Comparison of ENCODE assay signal across 1 cellular context in genomic region chr5:180844432-180844831, GRCh38.
TF ChIP-seq lines count a peak whose summit lies in the region.

No MANE protein-coding gene starts in this region.

TF ChIP-seq in GM23338, 12 proteins besides CTCF, POLR2A, EP300 and RAD21 (continued from another document):
- TF ChIP-seq, protein P1, sequence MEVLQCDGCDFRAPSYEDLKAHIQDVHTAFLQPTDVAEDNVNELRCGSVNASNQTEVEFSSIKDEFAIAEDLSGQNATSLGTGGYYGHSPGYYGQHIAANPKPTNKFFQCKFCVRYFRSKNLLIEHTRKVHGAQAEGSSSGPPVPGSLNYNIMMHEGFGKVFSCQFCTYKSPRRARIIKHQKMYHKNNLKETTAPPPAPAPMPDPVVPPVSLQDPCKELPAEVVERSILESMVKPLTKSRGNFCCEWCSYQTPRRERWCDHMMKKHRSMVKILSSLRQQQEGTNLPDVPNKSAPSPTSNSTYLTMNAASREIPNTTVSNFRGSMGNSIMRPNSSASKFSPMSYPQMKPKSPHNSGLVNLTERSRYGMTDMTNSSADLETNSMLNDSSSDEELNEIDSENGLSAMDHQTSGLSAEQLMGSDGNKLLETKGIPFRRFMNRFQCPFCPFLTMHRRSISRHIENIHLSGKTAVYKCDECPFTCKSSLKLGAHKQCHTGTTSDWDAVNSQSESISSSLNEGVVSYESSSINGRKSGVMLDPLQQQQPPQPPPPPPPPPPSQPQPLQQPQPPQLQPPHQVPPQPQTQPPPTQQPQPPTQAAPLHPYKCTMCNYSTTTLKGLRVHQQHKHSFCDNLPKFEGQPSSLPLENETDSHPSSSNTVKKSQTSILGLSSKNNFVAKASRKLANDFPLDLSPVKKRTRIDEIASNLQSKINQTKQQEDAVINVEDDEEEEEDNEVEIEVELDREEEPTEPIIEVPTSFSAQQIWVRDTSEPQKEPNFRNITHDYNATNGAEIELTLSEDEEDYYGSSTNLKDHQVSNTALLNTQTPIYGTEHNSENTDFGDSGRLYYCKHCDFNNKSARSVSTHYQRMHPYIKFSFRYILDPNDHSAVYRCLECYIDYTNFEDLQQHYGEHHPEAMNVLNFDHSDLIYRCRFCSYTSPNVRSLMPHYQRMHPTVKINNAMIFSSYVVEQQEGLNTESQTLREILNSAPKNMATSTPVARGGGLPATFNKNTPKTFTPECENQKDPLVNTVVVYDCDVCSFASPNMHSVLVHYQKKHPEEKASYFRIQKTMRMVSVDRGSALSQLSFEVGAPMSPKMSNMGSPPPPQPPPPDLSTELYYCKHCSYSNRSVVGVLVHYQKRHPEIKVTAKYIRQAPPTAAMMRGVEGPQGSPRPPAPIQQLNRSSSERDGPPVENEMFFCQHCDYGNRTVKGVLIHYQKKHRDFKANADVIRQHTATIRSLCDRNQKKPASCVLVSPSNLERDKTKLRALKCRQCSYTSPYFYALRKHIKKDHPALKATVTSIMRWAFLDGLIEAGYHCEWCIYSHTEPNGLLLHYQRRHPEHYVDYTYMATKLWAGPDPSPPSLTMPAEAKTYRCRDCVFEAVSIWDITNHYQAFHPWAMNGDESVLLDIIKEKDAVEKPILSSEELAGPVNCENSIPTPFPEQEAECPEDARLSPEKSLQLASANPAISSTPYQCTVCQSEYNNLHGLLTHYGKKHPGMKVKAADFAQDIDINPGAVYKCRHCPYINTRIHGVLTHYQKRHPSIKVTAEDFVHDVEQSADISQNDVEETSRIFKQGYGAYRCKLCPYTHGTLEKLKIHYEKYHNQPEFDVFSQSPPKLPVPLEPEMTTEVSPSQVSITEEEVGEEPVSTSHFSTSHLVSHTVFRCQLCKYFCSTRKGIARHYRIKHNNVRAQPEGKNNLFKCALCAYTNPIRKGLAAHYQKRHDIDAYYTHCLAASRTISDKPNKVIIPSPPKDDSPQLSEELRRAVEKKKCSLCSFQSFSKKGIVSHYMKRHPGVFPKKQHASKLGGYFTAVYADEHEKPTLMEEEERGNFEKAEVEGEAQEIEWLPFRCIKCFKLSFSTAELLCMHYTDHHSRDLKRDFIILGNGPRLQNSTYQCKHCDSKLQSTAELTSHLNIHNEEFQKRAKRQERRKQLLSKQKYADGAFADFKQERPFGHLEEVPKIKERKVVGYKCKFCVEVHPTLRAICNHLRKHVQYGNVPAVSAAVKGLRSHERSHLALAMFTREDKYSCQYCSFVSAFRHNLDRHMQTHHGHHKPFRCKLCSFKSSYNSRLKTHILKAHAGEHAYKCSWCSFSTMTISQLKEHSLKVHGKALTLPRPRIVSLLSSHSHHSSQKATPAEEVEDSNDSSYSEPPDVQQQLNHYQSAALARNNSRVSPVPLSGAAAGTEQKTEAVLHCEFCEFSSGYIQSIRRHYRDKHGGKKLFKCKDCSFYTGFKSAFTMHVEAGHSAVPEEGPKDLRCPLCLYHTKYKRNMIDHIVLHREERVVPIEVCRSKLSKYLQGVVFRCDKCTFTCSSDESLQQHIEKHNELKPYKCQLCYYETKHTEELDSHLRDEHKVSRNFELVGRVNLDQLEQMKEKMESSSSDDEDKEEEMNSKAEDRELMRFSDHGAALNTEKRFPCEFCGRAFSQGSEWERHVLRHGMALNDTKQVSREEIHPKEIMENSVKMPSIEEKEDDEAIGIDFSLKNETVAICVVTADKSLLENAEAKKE (CRISPR knock-in tag; IDR thresholded peaks at IDR 0.05): no peak
- TF ChIP-seq, protein P2, sequence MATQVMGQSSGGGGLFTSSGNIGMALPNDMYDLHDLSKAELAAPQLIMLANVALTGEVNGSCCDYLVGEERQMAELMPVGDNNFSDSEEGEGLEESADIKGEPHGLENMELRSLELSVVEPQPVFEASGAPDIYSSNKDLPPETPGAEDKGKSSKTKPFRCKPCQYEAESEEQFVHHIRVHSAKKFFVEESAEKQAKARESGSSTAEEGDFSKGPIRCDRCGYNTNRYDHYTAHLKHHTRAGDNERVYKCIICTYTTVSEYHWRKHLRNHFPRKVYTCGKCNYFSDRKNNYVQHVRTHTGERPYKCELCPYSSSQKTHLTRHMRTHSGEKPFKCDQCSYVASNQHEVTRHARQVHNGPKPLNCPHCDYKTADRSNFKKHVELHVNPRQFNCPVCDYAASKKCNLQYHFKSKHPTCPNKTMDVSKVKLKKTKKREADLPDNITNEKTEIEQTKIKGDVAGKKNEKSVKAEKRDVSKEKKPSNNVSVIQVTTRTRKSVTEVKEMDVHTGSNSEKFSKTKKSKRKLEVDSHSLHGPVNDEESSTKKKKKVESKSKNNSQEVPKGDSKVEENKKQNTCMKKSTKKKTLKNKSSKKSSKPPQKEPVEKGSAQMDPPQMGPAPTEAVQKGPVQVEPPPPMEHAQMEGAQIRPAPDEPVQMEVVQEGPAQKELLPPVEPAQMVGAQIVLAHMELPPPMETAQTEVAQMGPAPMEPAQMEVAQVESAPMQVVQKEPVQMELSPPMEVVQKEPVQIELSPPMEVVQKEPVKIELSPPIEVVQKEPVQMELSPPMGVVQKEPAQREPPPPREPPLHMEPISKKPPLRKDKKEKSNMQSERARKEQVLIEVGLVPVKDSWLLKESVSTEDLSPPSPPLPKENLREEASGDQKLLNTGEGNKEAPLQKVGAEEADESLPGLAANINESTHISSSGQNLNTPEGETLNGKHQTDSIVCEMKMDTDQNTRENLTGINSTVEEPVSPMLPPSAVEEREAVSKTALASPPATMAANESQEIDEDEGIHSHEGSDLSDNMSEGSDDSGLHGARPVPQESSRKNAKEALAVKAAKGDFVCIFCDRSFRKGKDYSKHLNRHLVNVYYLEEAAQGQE (IDR thresholded peaks at IDR 0.05; ENCODE audit: unreplicated experiment): no peak
- TF ChIP-seq EZH2 (IDR thresholded peaks at IDR 0.05; ENCODE audit: low read depth, unreplicated experiment) (no peak), STAT1 (IDR thresholded peaks at IDR 0.05; ENCODE audit: unreplicated experiment) (no peak), EZH2phosphoT487 (IDR thresholded peaks at IDR 0.05; ENCODE audit: unreplicated experiment) (no peak), ZNF114 (CRISPR knock-in tag; IDR thresholded peaks at IDR 0.05) (no peak), ZNF331 (CRISPR knock-in tag; IDR thresholded peaks at IDR 0.05; ENCODE audit: low read depth) (no peak)
